8 cellular contexts compared by ENCODE assay signal in genomic region chr4:17385403-17385802, GRCh38.
DNase-seq lines count a peak whose midpoint lies in the region; ATAC-seq and TF ChIP-seq lines count a peak whose summit lies in the region.

No MANE protein-coding gene starts in this region.

- H3K9me3 Mint-ChIP-seq in CD4-positive, CD25-positive, alpha-beta regulatory T cell = peaks cover 0 to 10% (median 0%) of the 10 kb centered on the region in 7 donors
- H3K9me3 Mint-ChIP-seq in activated naive CD8-positive, alpha-beta T cell treated with anti-CD3 and anti-CD28 coated beads, Interleukin-2, amount 10 ng/mL, durations not matched to agents 7 days and 5 days = peaks cover 4% of the 10 kb centered on the region
- no peaks in the 10 kb centered on the region for H3K9me3 Mint-ChIP-seq in type B pancreatic cell

- H3K4me3 ChIP-seq in CD4-positive, CD25-positive, alpha-beta regulatory T cell (ENCODE audit: low read depth, low read length) = peak overlapping the region; percentile 29
- peak overlapping the region in 1 of 8 donors; percentile 5 for H3K4me3 ChIP-seq in spleen

- TF ChIP-seq POLR2A in spleen (IDR thresholded peaks at IDR 0.05) = no peak

- intact Hi-C loops in spleen (cut with DNase I; ENCODE audit: low total_unique reads) = no loop called here

- H3K4me1 Mint-ChIP-seq in CD4-positive, CD25-positive, alpha-beta regulatory T cell = peaks cover 5 to 14% (median 6%) of the 10 kb centered on the region in 4 donors
- peaks cover 9% of the 10 kb centered on the region for H3K4me1 Mint-ChIP-seq in activated naive CD8-positive, alpha-beta T cell treated with anti-CD3 and anti-CD28 coated beads, Interleukin-2, amount 10 ng/mL, durations not matched to agents 7 days and 5 days
- H3K4me1 Mint-ChIP-seq in type B pancreatic cell (ENCODE audit: unreplicated experiment) = no peaks in the 10 kb centered on the region

- H3K27ac Mint-ChIP-seq in CD4-positive, CD25-positive, alpha-beta regulatory T cell = peak overlapping the region in 2 of 3 donors; percentile 56 to 57
- H3K27ac Mint-ChIP-seq in activated naive CD8-positive, alpha-beta T cell treated with anti-CD3 and anti-CD28 coated beads, Interleukin-2, amount 10 ng/mL, durations not matched to agents 7 days and 5 days = peak overlapping the region; percentile 54
- no peak overlapping the region for H3K27ac Mint-ChIP-seq in type B pancreatic cell

- H3K9me3 ChIP-seq in CD4-positive, CD25-positive, alpha-beta regulatory T cell (ENCODE audit: control insufficient read depth in 2 of 2, low read length in 2 of 2) = no peaks in the 10 kb centered on the region
- peaks cover 0 to 4% (median 0%) of the 10 kb centered on the region in 8 donors for H3K9me3 ChIP-seq in spleen

- POLR2A ChIA-PET in activated naive CD8-positive, alpha-beta T cell treated with anti-CD3 and anti-CD28 coated beads, Interleukin-2, amount 10 ng/mL, durations not matched to agents 7 days and 5 days (lab: Charles Lee) = no interaction called here

- peak in 1 of 3 donors; percentile 62 for DNase-seq in CD4-positive, CD25-positive, alpha-beta regulatory T cell
- no peak for DNase-seq in activated naive CD8-positive, alpha-beta T cell treated with anti-CD3 and anti-CD28 coated beads, Interleukin-2, amount 10 ng/mL, durations not matched to agents 7 days and 5 days
- DNase-seq in midbrain (lab: John Stamatoyannopoulos, UW) = peak; percentile 26
- no peak for DNase-seq in SHP77 treated with DMSO at 0.1 percent for 48 hours (lab: John Stamatoyannopoulos, UW)
- no peak for DNase-seq in spleen
- no peak for DNase-seq in type B pancreatic cell (ENCODE audit: extremely low spot score, unreplicated experiment)

- no peaks in the 10 kb centered on the region for H3K36me3 Mint-ChIP-seq in CD4-positive, CD25-positive, alpha-beta regulatory T cell
- peaks cover 12% of the 10 kb centered on the region for H3K36me3 Mint-ChIP-seq in activated naive CD8-positive, alpha-beta T cell treated with anti-CD3 and anti-CD28 coated beads, Interleukin-2, amount 10 ng/mL, durations not matched to agents 7 days and 5 days
- H3K36me3 Mint-ChIP-seq in type B pancreatic cell = no peaks in the 10 kb centered on the region

- H3K4me1 ChIP-seq in CD4-positive, CD25-positive, alpha-beta regulatory T cell (ENCODE audit: control insufficient read depth, insufficient read depth, low read length, poor library complexity, severe bottlenecking) = no peaks in the 10 kb centered on the region
- H3K4me1 ChIP-seq in spleen = peaks cover 0 to 10% (median 3%) of the 10 kb centered on the region in 6 donors

- no peak overlapping the region for H3K27ac ChIP-seq in CD4-positive, CD25-positive, alpha-beta regulatory T cell (ENCODE audit: insufficient read depth, low read length, poor library complexity, severe bottlenecking)
- H3K27ac ChIP-seq in spleen = peak overlapping the region in 1 of 8 donors; percentile 1

- peak overlapping the region in 2 of 4 donors; percentile 8 to 55 for H3K4me3 Mint-ChIP-seq in CD4-positive, CD25-positive, alpha-beta regulatory T cell
- H3K4me3 Mint-ChIP-seq in activated naive CD8-positive, alpha-beta T cell treated with anti-CD3 and anti-CD28 coated beads, Interleukin-2, amount 10 ng/mL, durations not matched to agents 7 days and 5 days = peak overlapping the region; percentile 26
- H3K4me3 Mint-ChIP-seq in type B pancreatic cell = no peak overlapping the region

- no peaks in the 10 kb centered on the region for H3K27me3 ChIP-seq in CD4-positive, CD25-positive, alpha-beta regulatory T cell (ENCODE audit: control insufficient read depth, insufficient read depth, low read length)
- H3K27me3 ChIP-seq in spleen (replicated peaks in 1 of 7) = no peaks in the 10 kb centered on the region

- H3K27me3 Mint-ChIP-seq in CD4-positive, CD25-positive, alpha-beta regulatory T cell = no peaks in the 10 kb centered on the region
- H3K27me3 Mint-ChIP-seq in activated naive CD8-positive, alpha-beta T cell treated with anti-CD3 and anti-CD28 coated beads, Interleukin-2, amount 10 ng/mL, durations not matched to agents 7 days and 5 days = no peaks in the 10 kb centered on the region
- no peaks in the 10 kb centered on the region for H3K27me3 Mint-ChIP-seq in type B pancreatic cell

- TF ChIP-seq CTCF in spleen (IDR thresholded peaks at IDR 0.05 in 8 of 11, conservative IDR thresholded peaks at IDR 0.05 in 3 of 11) = no peak
- TF ChIP-seq CTCF in type B pancreatic cell (conservative IDR thresholded peaks at IDR 0.05) = no peak

- ATAC-seq in CD4-positive, CD25-positive, alpha-beta regulatory T cell (ENCODE audit: low read depth in 2 of 2) = no peak
- ATAC-seq in GM18867 (IDR thresholded peaks at IDR 0.05; ENCODE audit: unreplicated experiment) (peak; percentile 68), HG03439 (IDR thresholded peaks at IDR 0.05; ENCODE audit: unreplicated experiment) (peak; percentile 60)
- peak; percentile 66 for ATAC-seq in activated naive CD8-positive, alpha-beta T cell treated with anti-CD3 and anti-CD28 coated beads, Interleukin-2, amount 10 ng/mL, durations not matched to agents 7 days and 5 days (ENCODE audit: low read depth)

- no peaks in the 10 kb centered on the region for H3K36me3 ChIP-seq in CD4-positive, CD25-positive, alpha-beta regulatory T cell (ENCODE audit: control insufficient read depth, insufficient read depth, low read length)
- H3K36me3 ChIP-seq in spleen = no peaks in the 10 kb centered on the region

- 10 to 45% (median 25%) methylated on average over 2 of the region's 2 CpGs for WGBS in spleen, 5 donors

Comparison
In these comparisons a context has a peak if more than half of its experiments do, and no peak if none do; other contexts are left out.
1. ATAC-seq: peak in GM18867 (single experiment), HG03439 (single experiment) and activated naive CD8-positive, alpha-beta T cell treated with anti-CD3 and anti-CD28 coated beads, Interleukin-2, amount 10 ng/mL, durations not matched to agents 7 days and 5 days (single experiment); none in CD4-positive, CD25-positive, alpha-beta regulatory T cell (0 of 2).